14 cellular contexts compared by ENCODE assay signal in the genomic region with DNA sequence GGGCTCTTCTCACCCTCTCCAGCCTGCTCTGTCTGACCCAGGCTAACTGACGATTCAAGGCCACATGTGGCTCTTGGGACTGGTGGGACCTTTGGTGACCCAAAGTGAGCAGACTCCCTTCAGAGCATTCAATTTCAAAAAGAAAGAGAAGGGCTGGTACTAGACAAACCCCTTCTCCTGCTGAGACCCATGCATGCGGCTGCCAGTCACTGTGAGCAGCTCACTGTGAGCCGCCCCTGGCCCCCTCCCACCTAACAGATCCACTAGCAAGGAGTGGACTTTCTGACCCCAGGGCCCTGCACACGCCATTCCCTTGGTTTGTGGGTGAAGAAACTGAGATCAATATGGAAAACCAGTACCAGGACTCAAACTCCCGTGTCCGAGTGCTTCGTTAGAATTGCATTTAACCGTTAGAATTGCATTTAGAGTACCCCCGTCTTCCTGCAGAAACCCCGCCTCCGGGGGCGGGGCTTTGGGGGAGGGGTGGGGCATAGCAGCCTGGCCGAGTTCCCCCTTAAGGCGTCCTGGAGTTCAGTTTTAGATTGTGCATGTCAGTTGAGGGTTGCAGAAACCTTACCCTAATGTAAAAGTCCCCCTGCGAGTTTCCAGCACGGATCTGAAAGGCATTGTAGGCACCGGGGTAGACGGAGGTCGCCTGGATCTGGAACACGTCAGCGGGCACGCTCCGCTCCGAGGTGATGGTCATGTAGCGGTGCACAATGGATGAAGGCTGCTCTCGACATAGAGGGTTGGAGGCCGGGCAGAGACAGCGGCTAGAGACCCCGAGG. TPM values are rescaled to one million over a fixed set of nuclear protein-coding genes. Genes with fewer than 3 reads are reported as not detected.
DNase-seq lines count a peak whose midpoint lies in the region; ATAC-seq, FAIRE-seq and TF ChIP-seq lines count a peak whose summit lies in the region.
"Had no signal": no experiment of that assay in that cellular context is flagged by ENCODE, and none has a peak within 500 bp of the region (broad histone marks: within the 10 kb centered on the region; RNA-seq: fewer than 3 reads in every experiment).

No MANE protein-coding gene starts in this region.

- H4K20me1 ChIP-seq in HepG2 (ENCODE audit: insufficient read depth, low read length), result no peaks in the 10 kb centered on the region

- no peak for TF ChIP-seq CTCF in HepG2 (CRISPR knock-in tag; IDR thresholded peaks at IDR 0.05)
- no peak for TF ChIP-seq CTCF in right lobe of liver (IDR thresholded peaks at IDR 0.05)
- no peak for TF ChIP-seq CTCF in RWPE1 (conservative IDR thresholded peaks at IDR 0.05; ENCODE audit: low read depth)

- BruUV-seq in HepG2 (replicated peaks; lab: Mats Ljungman, UMichigan), result no TSS peak

- TF ChIP-seq RAD21 in HepG2 (CRISPR knock-in tag; IDR thresholded peaks at IDR 0.05), result no peak

- H3K9ac ChIP-seq in HepG2 (ENCODE audit: insufficient read depth, low read depth, low read length), result no peak overlapping the region

- H3K27me3 ChIP-seq in HepG2 (ENCODE audit: control insufficient read depth in 1 of 2, insufficient read depth in 2 of 2, low read length in 2 of 2) (no peaks in the 10 kb centered on the region), right lobe of liver (no peaks in the 10 kb centered on the region), right cardiac atrium (ENCODE audit: control insufficient read depth, insufficient read depth) (no peaks in the 10 kb centered on the region)
- H3K27me3 ChIP-seq: adrenal gland had no signal

- H3K9me3 ChIP-seq in HepG2 (ENCODE audit: low read length) (no peaks in the 10 kb centered on the region), right lobe of liver (no peaks in the 10 kb centered on the region), right cardiac atrium (ENCODE audit: control insufficient read depth, low read length) (no peaks in the 10 kb centered on the region)
- H3K9me3 ChIP-seq: adrenal gland had no signal

- H3K4me1 ChIP-seq in HepG2 (ENCODE audit: insufficient read depth, low read length) (peaks cover 24% of the 10 kb centered on the region), right lobe of liver (no peaks in the 10 kb centered on the region), right cardiac atrium (ENCODE audit: control insufficient read depth, insufficient read depth, low read length) (peaks cover 5% of the 10 kb centered on the region)

- no peak overlapping the region for H2AFZ ChIP-seq in HepG2 (ENCODE audit: low read length)

- H3K27ac ChIP-seq in HepG2 (ENCODE audit: extremely low read length, insufficient read depth, low read length), result no peak overlapping the region
- H3K27ac ChIP-seq in right lobe of liver, result no peak overlapping the region
- H3K27ac ChIP-seq in RWPE1, result peak overlapping the region; percentile 53
- H3K27ac ChIP-seq in right cardiac atrium (ENCODE audit: low read length), result no peak overlapping the region
- H3K27ac ChIP-seq: adrenal gland had no signal

- POLR2A ChIA-PET in HepG2 (lab: Yijun Ruan, JAX), result interaction anchor here (8.9 kb wide), 1 partner anchor 8 kb away, joined by 81 read pairs; the partner anchor contains the start of genes CFL1 and MUS81
- POLR2A ChIA-PET in RWPE1 (lab: Yijun Ruan, JAX; ENCODE audit: low non-redundant PET), result no interaction called here

- no peak overlapping the region for H3K4me3 ChIP-seq in HepG2 (replicated peaks in 1 of 3; ENCODE audit: insufficient read depth in 1 of 3, low read depth in 2 of 3, low read length in 3 of 3)
- H3K4me3 ChIP-seq in right lobe of liver, result no peak overlapping the region
- H3K4me3 ChIP-seq in right cardiac atrium (ENCODE audit: low read length), result no peak overlapping the region
- H3K4me3 ChIP-seq: adrenal gland had no signal

- H3K36me3 ChIP-seq in HepG2 (replicated peaks in 1 of 2; ENCODE audit: control insufficient read depth in 1 of 2, insufficient read depth in 2 of 2, low read length in 2 of 2) (peaks cover 14 to 45% of the 10 kb centered on the region in 2 experiments; a peak in 4 of 5 replicates), right lobe of liver (peaks cover 0 to 28% (median 17%) of the 10 kb centered on the region in 4 donors)

- in situ Hi-C loops in HepG2 (cut with HindIII; ENCODE audit: extremely low pct_ligation_motif_present, low pct_unique_long_range_greater_than_20kb), result no loop called here

- H3K4me2 ChIP-seq in HepG2 (ENCODE audit: low read depth, low read length), result no peak overlapping the region

- TF ChIP-seq EP300 in HepG2 (IDR thresholded peaks at IDR 0.05; ENCODE audit: low read depth in 2 of 2, low read length in 2 of 2) (no peak), HepG2 (CRISPR knock-in tag; IDR thresholded peaks at IDR 0.05; ENCODE audit: borderline replicate concordance) (no peak)

- TF ChIP-seq POLR2A in HepG2 (IDR thresholded peaks at IDR 0.05; ENCODE audit: insufficient read depth in 1 of 2, low read depth in 2 of 2, low read length in 2 of 2), result no peak
- no peak for TF ChIP-seq POLR2A in right lobe of liver (IDR thresholded peaks at IDR 0.05)

- no peak for DNase-seq in HepG2 (ENCODE audit: low spot score)
- no peak for DNase-seq in right lobe of liver
- DNase-seq in RWPE1 (ENCODE audit: low spot score), result no peak
- peak; percentile 28 to 78 (median 75) for DNase-seq in right cardiac atrium
- peak; percentile 67 for DNase-seq in stimulated activated CD8-positive, alpha-beta memory T cell treated with anti-CD3 and anti-CD28 coated beads, Interleukin-4, amount 100 ng/mL, for 48 hours
- DNase-seq in D341Med (ENCODE audit: low spot score), result no peak
- no peak for DNase-seq in NCI-H1436 (lab: John Stamatoyannopoulos, UW)
- DNase-seq: GDM1; immature natural killer cell; NCI-H446 treated with DMSO at 0.1 percent for 48 hours; stimulated activated CD4-positive, alpha-beta T cell treated with anti-CD3 and anti-CD28 coated beads, Interleukin-1b, Interleukin-23, amount 100 ng/mL, for 48 hours had no signal

- FAIRE-seq in HepG2 (lab: Jason Lieb, UNC), result no peak

- CTCF ChIA-PET in HepG2 (lab: Yijun Ruan, JAX; ENCODE audit: low intra/inter-chr PET ratio, low total read pairs) (no interaction called here), RWPE1 (lab: Yijun Ruan, JAX) (interaction anchor here (0.6 to 1.4 kb wide), 3 partner anchors 17 to 101 kb away, joined by 3 to 4 read pairs (median 4); partner anchors contain the start of gene FIBP)

- H3K79me2 ChIP-seq in HepG2 (ENCODE audit: insufficient read depth, low read length), result no peaks in the 10 kb centered on the region

- intact Hi-C loops in HepG2 (cut with micrococcal nuclease; ENCODE audit: unreplicated experiment) (no loop called here), right lobe of liver (cut with DNase I) (no loop called here), right cardiac atrium (cut with DNase I) (no loop called here)

- ATAC-seq in HepG2, result no peak
- no peak for ATAC-seq in right lobe of liver
- no peak for ATAC-seq in right cardiac atrium
- no peak for ATAC-seq in GM21619 (IDR thresholded peaks at IDR 0.05; ENCODE audit: unreplicated experiment)

- 89% methylated on average over 29 of the region's 29 CpGs for WGBS in HepG2 (ENCODE audit: low lambda C conversion rate)
- 44% methylated on average over 12 of the region's 29 CpGs for WGBS in right lobe of liver (ENCODE audit: insufficient coverage, low coverage, low lambda C conversion rate, missing lambda C conversion rate)
- 54% methylated on average over 29 of the region's 29 CpGs for WGBS in right cardiac atrium

RNA-seq across cellular contexts. Expression of gene EFEMP2, which starts 5.1 kb away (rescaled TPM):
- 3.7 and 7.4 TPM in 2 replicates for total RNA-seq in HepG2 (2016; rRNA removed; fragmentation: Illumina TruSeq; extraction: Trizol)
- 15.2 and 15.7 TPM in 2 replicates for total RNA-seq in HepG2 (2016; cell fraction: cytosol; rRNA removed; fragmentation: Illumina TruSeq; extraction: Trizol; ENCODE audit: low read depth)
- total RNA-seq in HepG2 (2016; cell fraction: insoluble cytoplasmic fraction; rRNA removed; fragmentation: Illumina TruSeq; extraction: Trizol), result 3.7 and 8.2 TPM in 2 replicates
- total RNA-seq in HepG2 (2016; cell fraction: membrane; rRNA removed; fragmentation: Illumina TruSeq; extraction: Trizol), result 12.4 and 16.0 TPM in 2 replicates
- total RNA-seq in HepG2 (2016; cell fraction: nucleus; rRNA removed; fragmentation: Illumina TruSeq; extraction: Trizol), result 7.8 and 14.5 TPM in 2 replicates
- polyA plus RNA-seq in HepG2 (2011; rRNA removed), result 29.7 and 34.3 TPM in 2 replicates
- polyA plus RNA-seq in HepG2 (2011; cell fraction: cytosol; rRNA removed), result 17.6 and 22.8 TPM in 2 replicates
- 150 and 216 TPM in 2 replicates for polyA plus RNA-seq in HepG2 (2011; cell fraction: nucleus; rRNA removed)
- polyA plus RNA-seq in HepG2 (2012), result 12.1 and 14.4 TPM in 2 replicates
- polyA plus RNA-seq in HepG2 (2016; cell fraction: cytosol; fragmentation: Illumina TruSeq; extraction: Trizol; ENCODE audit: low read depth), result 19.2 and 19.9 TPM in 2 replicates
- 5.8 and 5.9 TPM in 2 replicates for polyA plus RNA-seq in HepG2 (2016; cell fraction: insoluble cytoplasmic fraction; fragmentation: Illumina TruSeq; extraction: Trizol; ENCODE audit: low read depth)
- polyA plus RNA-seq in HepG2 (2016; cell fraction: membrane; fragmentation: Illumina TruSeq; extraction: Trizol; ENCODE audit: low read depth), result 18.0 and 19.9 TPM in 2 replicates
- 20.2 and 23.5 TPM in 2 replicates for polyA plus RNA-seq in HepG2 (2016; cell fraction: nucleus; fragmentation: Illumina TruSeq; extraction: Trizol; ENCODE audit: insufficient read depth, low read depth)
- polyA minus RNA-seq in HepG2 (2011; rRNA and poly(A)+ RNA removed; ENCODE audit: low replicate concordance), result 2.1 and 18.1 TPM in 2 replicates
- polyA minus RNA-seq in HepG2 (2011; cell fraction: cytosol; rRNA and poly(A)+ RNA removed), result 4.1 and 4.8 TPM in 2 replicates
- polyA minus RNA-seq in HepG2 (2011; cell fraction: nucleus; rRNA and poly(A)+ RNA removed), result 14.5 and 17.7 TPM in 2 replicates
- 10 to 100 TPM in 1 of 6 experiments, 1 to 10 TPM in 5; 5.1 to 13.9 (median 7.8) TPM for total RNA-seq in right lobe of liver
- total RNA-seq in right cardiac atrium, result 100 to 1,000 TPM; 139 to 164 (median 142) TPM
- 128 TPM for polyA plus RNA-seq in right cardiac atrium

RNA-seq across cellular contexts. Expression of gene MUS81, which starts 7.2 kb away (rescaled TPM):
- total RNA-seq in HepG2 (2016; rRNA removed; fragmentation: Illumina TruSeq; extraction: Trizol), result 13.2 and 25.6 TPM in 2 replicates
- total RNA-seq in HepG2 (2016; cell fraction: cytosol; rRNA removed; fragmentation: Illumina TruSeq; extraction: Trizol; ENCODE audit: low read depth), result 9.1 and 9.8 TPM in 2 replicates
- total RNA-seq in HepG2 (2016; cell fraction: insoluble cytoplasmic fraction; rRNA removed; fragmentation: Illumina TruSeq; extraction: Trizol), result 10.0 and 23.4 TPM in 2 replicates
- 9.8 and 11.9 TPM in 2 replicates for total RNA-seq in HepG2 (2016; cell fraction: membrane; rRNA removed; fragmentation: Illumina TruSeq; extraction: Trizol)
- total RNA-seq in HepG2 (2016; cell fraction: nucleus; rRNA removed; fragmentation: Illumina TruSeq; extraction: Trizol), result 33.1 and 33.6 TPM in 2 replicates
- polyA plus RNA-seq in HepG2 (2011; rRNA removed), result 30.2 and 43.6 TPM in 2 replicates
- polyA plus RNA-seq in HepG2 (2011; cell fraction: cytosol; rRNA removed), result 9.6 and 15.1 TPM in 2 replicates
- 256 and 293 TPM in 2 replicates for polyA plus RNA-seq in HepG2 (2011; cell fraction: nucleus; rRNA removed)
- 17.9 and 34.3 TPM in 2 replicates for polyA plus RNA-seq in HepG2 (2012)
- 5.3 and 7.5 TPM in 2 replicates for polyA plus RNA-seq in HepG2 (2016; cell fraction: cytosol; fragmentation: Illumina TruSeq; extraction: Trizol; ENCODE audit: low read depth)
- polyA plus RNA-seq in HepG2 (2016; cell fraction: insoluble cytoplasmic fraction; fragmentation: Illumina TruSeq; extraction: Trizol; ENCODE audit: low read depth), result 10.0 and 14.2 TPM in 2 replicates
- polyA plus RNA-seq in HepG2 (2016; cell fraction: membrane; fragmentation: Illumina TruSeq; extraction: Trizol; ENCODE audit: low read depth), result 9.0 and 9.4 TPM in 2 replicates
- polyA plus RNA-seq in HepG2 (2016; cell fraction: nucleus; fragmentation: Illumina TruSeq; extraction: Trizol; ENCODE audit: insufficient read depth, low read depth), result 70.1 TPM in 2 replicates
- polyA minus RNA-seq in HepG2 (2011; rRNA and poly(A)+ RNA removed; ENCODE audit: low replicate concordance), result 21.4 and 58.7 TPM in 2 replicates
- polyA minus RNA-seq in HepG2 (2011; cell fraction: cytosol; rRNA and poly(A)+ RNA removed), result 5.5 and 5.8 TPM in 2 replicates
- 60.9 and 66.5 TPM in 2 replicates for polyA minus RNA-seq in HepG2 (2011; cell fraction: nucleus; rRNA and poly(A)+ RNA removed)
- 10 to 100 TPM; 14.0 to 25.6 (median 19.7) TPM for total RNA-seq in right lobe of liver
- total RNA-seq in right cardiac atrium, result 10 to 100 TPM; 33.3 to 39.5 (median 35.8) TPM
- 44.7 TPM for polyA plus RNA-seq in right cardiac atrium

RNA-seq across cellular contexts. Expression of gene CFL1, which starts 9.5 kb away (rescaled TPM):
- total RNA-seq in HepG2 (2016; rRNA removed; fragmentation: Illumina TruSeq; extraction: Trizol) (383 and 458 TPM in 2 replicates), right lobe of liver (100 to 1,000 TPM; 219 to 503 (median 313) TPM), right cardiac atrium (100 to 1,000 TPM; 285 to 470 (median 377) TPM)
- total RNA-seq in HepG2 (2016; cell fraction: cytosol; rRNA removed; fragmentation: Illumina TruSeq; extraction: Trizol; ENCODE audit: low read depth), result 49.6 and 56.4 TPM in 2 replicates
- total RNA-seq in HepG2 (2016; cell fraction: insoluble cytoplasmic fraction; rRNA removed; fragmentation: Illumina TruSeq; extraction: Trizol), result 365 and 431 TPM in 2 replicates
- 92.4 and 99.4 TPM in 2 replicates for total RNA-seq in HepG2 (2016; cell fraction: membrane; rRNA removed; fragmentation: Illumina TruSeq; extraction: Trizol)
- total RNA-seq in HepG2 (2016; cell fraction: nucleus; rRNA removed; fragmentation: Illumina TruSeq; extraction: Trizol), result 154 and 171 TPM in 2 replicates
- polyA plus RNA-seq in HepG2 (2011; rRNA removed) (347 and 379 TPM in 2 replicates), right cardiac atrium (389 TPM)
- 649 and 884 TPM in 2 replicates for polyA plus RNA-seq in HepG2 (2011; cell fraction: cytosol; rRNA removed)
- 218 and 244 TPM in 2 replicates for polyA plus RNA-seq in HepG2 (2011; cell fraction: nucleus; rRNA removed)
- polyA plus RNA-seq in HepG2 (2012), result 289 and 295 TPM in 2 replicates
- 112 and 116 TPM in 2 replicates for polyA plus RNA-seq in HepG2 (2016; cell fraction: cytosol; fragmentation: Illumina TruSeq; extraction: Trizol; ENCODE audit: low read depth)
- 879 and 1,116 TPM in 2 replicates for polyA plus RNA-seq in HepG2 (2016; cell fraction: insoluble cytoplasmic fraction; fragmentation: Illumina TruSeq; extraction: Trizol; ENCODE audit: low read depth)
- 173 and 178 TPM in 2 replicates for polyA plus RNA-seq in HepG2 (2016; cell fraction: membrane; fragmentation: Illumina TruSeq; extraction: Trizol; ENCODE audit: low read depth)
- 427 and 437 TPM in 2 replicates for polyA plus RNA-seq in HepG2 (2016; cell fraction: nucleus; fragmentation: Illumina TruSeq; extraction: Trizol; ENCODE audit: insufficient read depth, low read depth)
- polyA minus RNA-seq in HepG2 (2011; rRNA and poly(A)+ RNA removed; ENCODE audit: low replicate concordance), result 360 and 1,083 TPM in 2 replicates
- 284 and 320 TPM in 2 replicates for polyA minus RNA-seq in HepG2 (2011; cell fraction: cytosol; rRNA and poly(A)+ RNA removed)
- polyA minus RNA-seq in HepG2 (2011; cell fraction: nucleus; rRNA and poly(A)+ RNA removed), result 153 and 218 TPM in 2 replicates

RNA-seq across cellular contexts. Expression of gene CTSW, which starts 12.2 kb away (rescaled TPM):
- not detected in 2 replicates for total RNA-seq in HepG2 (2016; rRNA removed; fragmentation: Illumina TruSeq; extraction: Trizol)
- total RNA-seq in HepG2 (2016; cell fraction: cytosol; rRNA removed; fragmentation: Illumina TruSeq; extraction: Trizol; ENCODE audit: low read depth), result not detected in 2 replicates
- not detected in 2 replicates for total RNA-seq in HepG2 (2016; cell fraction: insoluble cytoplasmic fraction; rRNA removed; fragmentation: Illumina TruSeq; extraction: Trizol)
- total RNA-seq in HepG2 (2016; cell fraction: membrane; rRNA removed; fragmentation: Illumina TruSeq; extraction: Trizol), result not detected in 2 replicates
- total RNA-seq in HepG2 (2016; cell fraction: nucleus; rRNA removed; fragmentation: Illumina TruSeq; extraction: Trizol), result not detected in 2 replicates
- 0.09 TPM in 1 of 2 replicates, not detected in the other for polyA plus RNA-seq in HepG2 (2011; rRNA removed)
- polyA plus RNA-seq in HepG2 (2011; cell fraction: cytosol; rRNA removed), result not detected in 2 replicates
- 0.24 TPM in 1 of 2 replicates, not detected in the other for polyA plus RNA-seq in HepG2 (2011; cell fraction: nucleus; rRNA removed)
- 0.29 TPM in 1 of 2 replicates, not detected in the other for polyA plus RNA-seq in HepG2 (2012)
- not detected in 2 replicates for polyA plus RNA-seq in HepG2 (2016; cell fraction: cytosol; fragmentation: Illumina TruSeq; extraction: Trizol; ENCODE audit: low read depth)
- polyA plus RNA-seq in HepG2 (2016; cell fraction: insoluble cytoplasmic fraction; fragmentation: Illumina TruSeq; extraction: Trizol; ENCODE audit: low read depth), result not detected in 2 replicates
- polyA plus RNA-seq in HepG2 (2016; cell fraction: membrane; fragmentation: Illumina TruSeq; extraction: Trizol; ENCODE audit: low read depth), result not detected in 2 replicates
- not detected in 2 replicates for polyA plus RNA-seq in HepG2 (2016; cell fraction: nucleus; fragmentation: Illumina TruSeq; extraction: Trizol; ENCODE audit: insufficient read depth, low read depth)
- polyA minus RNA-seq in HepG2 (2011; rRNA and poly(A)+ RNA removed; ENCODE audit: low replicate concordance), result not detected in 2 replicates
- not detected in 2 replicates for polyA minus RNA-seq in HepG2 (2011; cell fraction: cytosol; rRNA and poly(A)+ RNA removed)
- not detected in 2 replicates for polyA minus RNA-seq in HepG2 (2011; cell fraction: nucleus; rRNA and poly(A)+ RNA removed)
- 1 to 10 TPM in 3 of 6 experiments, under 1 TPM in 3; 0.49 to 1.3 (median 1.0) TPM for total RNA-seq in right lobe of liver
- 1 to 10 TPM in 1 of 4 donors, under 1 TPM in 3; 0.45 to 1.7 (median 0.64) TPM for total RNA-seq in right cardiac atrium
- 0.79 TPM for polyA plus RNA-seq in right cardiac atrium
- total RNA-seq: temporal lobe had no signal

RNA-seq across cellular contexts. Expression of gene FIBP, which starts 20.8 kb away (rescaled TPM):
- 62.1 and 66.0 TPM in 2 replicates for total RNA-seq in HepG2 (2016; rRNA removed; fragmentation: Illumina TruSeq; extraction: Trizol)
- total RNA-seq in HepG2 (2016; cell fraction: cytosol; rRNA removed; fragmentation: Illumina TruSeq; extraction: Trizol; ENCODE audit: low read depth), result 107 and 121 TPM in 2 replicates
- 58.2 and 62.9 TPM in 2 replicates for total RNA-seq in HepG2 (2016; cell fraction: insoluble cytoplasmic fraction; rRNA removed; fragmentation: Illumina TruSeq; extraction: Trizol)
- 102 and 112 TPM in 2 replicates for total RNA-seq in HepG2 (2016; cell fraction: membrane; rRNA removed; fragmentation: Illumina TruSeq; extraction: Trizol)
- total RNA-seq in HepG2 (2016; cell fraction: nucleus; rRNA removed; fragmentation: Illumina TruSeq; extraction: Trizol), result 30.9 and 31.6 TPM in 2 replicates
- polyA plus RNA-seq in HepG2 (2011; rRNA removed), result 42.9 and 55.3 TPM in 2 replicates
- 42.7 and 69.1 TPM in 2 replicates for polyA plus RNA-seq in HepG2 (2011; cell fraction: cytosol; rRNA removed)
- polyA plus RNA-seq in HepG2 (2011; cell fraction: nucleus; rRNA removed), result 93.3 and 102 TPM in 2 replicates
- polyA plus RNA-seq in HepG2 (2012), result 30.4 and 30.7 TPM in 2 replicates
- polyA plus RNA-seq in HepG2 (2016; cell fraction: cytosol; fragmentation: Illumina TruSeq; extraction: Trizol; ENCODE audit: low read depth), result 106 and 128 TPM in 2 replicates
- 57.7 and 68.5 TPM in 2 replicates for polyA plus RNA-seq in HepG2 (2016; cell fraction: insoluble cytoplasmic fraction; fragmentation: Illumina TruSeq; extraction: Trizol; ENCODE audit: low read depth)
- 104 and 109 TPM in 2 replicates for polyA plus RNA-seq in HepG2 (2016; cell fraction: membrane; fragmentation: Illumina TruSeq; extraction: Trizol; ENCODE audit: low read depth)
- 53.2 and 59.2 TPM in 2 replicates for polyA plus RNA-seq in HepG2 (2016; cell fraction: nucleus; fragmentation: Illumina TruSeq; extraction: Trizol; ENCODE audit: insufficient read depth, low read depth)
- 100 and 198 TPM in 2 replicates for polyA minus RNA-seq in HepG2 (2011; rRNA and poly(A)+ RNA removed; ENCODE audit: low replicate concordance)
- polyA minus RNA-seq in HepG2 (2011; cell fraction: cytosol; rRNA and poly(A)+ RNA removed), result 30.7 and 31.3 TPM in 2 replicates
- 25.2 and 39.5 TPM in 2 replicates for polyA minus RNA-seq in HepG2 (2011; cell fraction: nucleus; rRNA and poly(A)+ RNA removed)
- 10 to 100 TPM; 19.4 to 66.1 (median 23.3) TPM for total RNA-seq in right lobe of liver
- total RNA-seq in right cardiac atrium, result 10 to 100 TPM; 39.7 to 46.6 (median 42.8) TPM
- polyA plus RNA-seq in right cardiac atrium, result 37.8 TPM

Comparison
In these comparisons a context has a peak if more than half of its experiments do, and no peak if none do; other contexts are left out.
1. DNase-seq: peak in right cardiac atrium (3 of 3) and stimulated activated CD8-positive, alpha-beta memory T cell treated with anti-CD3 and anti-CD28 coated beads, Interleukin-4, amount 100 ng/mL, for 48 hours (single experiment); none in HepG2 (single experiment), right lobe of liver (0 of 3), RWPE1 (single experiment), D341Med (single experiment) and NCI-H1436 (single experiment).
2. RNA of gene EFEMP2, which starts 5.1 kb away (total RNA-seq): 139 to 164 TPM in right cardiac atrium; 5.1 to 13.9 TPM in right lobe of liver and 3.7 to 16.0 TPM in HepG2; every median in the first group is over 4 times any median in the second.